24 cellular contexts compared by ENCODE assay signal in the genomic region with DNA sequence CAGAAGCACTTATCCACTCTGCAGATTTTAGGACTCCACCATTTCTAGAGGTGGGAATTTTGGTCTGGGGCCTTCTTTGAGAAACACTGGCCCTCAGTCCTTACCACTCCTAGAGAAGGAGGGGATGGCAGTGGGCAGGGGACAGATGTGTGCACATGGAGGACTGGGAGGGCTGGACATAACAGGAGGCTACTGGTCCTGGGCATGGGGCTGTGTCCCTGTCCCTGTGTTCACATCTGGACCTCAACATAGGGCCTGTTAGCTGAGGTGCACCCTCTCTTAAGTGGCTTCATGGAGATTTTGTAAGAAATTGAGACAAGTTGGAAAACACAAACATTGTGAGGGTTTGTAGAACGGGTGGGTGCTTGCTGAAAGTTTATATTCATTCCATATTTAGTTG.
DNase-seq lines count a peak whose midpoint lies in the region; ATAC-seq, FAIRE-seq and TF ChIP-seq lines count a peak whose summit lies in the region.
"Had no signal": no experiment of that assay in that cellular context is flagged by ENCODE, and none has a peak within 500 bp of the region (broad histone marks: within the 10 kb centered on the region; RNA-seq: fewer than 3 reads in every experiment).

No MANE protein-coding gene starts in this region.

- DNase-seq in GM19239 (ENCODE audit: insufficient read length, low spot score) (no peak), activated B cell treated with CpG ODN at 0.5 μM for 24 hours (no peak), DMS79 (lab: John Stamatoyannopoulos, UW) (no peak), NCI-H1092 (lab: John Stamatoyannopoulos, UW) (no peak), substantia nigra (lab: John Stamatoyannopoulos, UW) (no peak), iPS-NIHi7 (ENCODE audit: extremely low spot score) (no peak)
- DNase-seq: activated CD8-positive, alpha-beta memory T cell treated with anti-CD3 and anti-CD28 coated beads, Interleukin-2, amount 50 U/mL, for 4 hours; activated effector memory CD4-positive, alpha-beta T cell treated with Interleukin-2 at 50 U/mL for 16 hours; activated naive CD8-positive, alpha-beta T cell treated with anti-CD3 and anti-CD28 coated beads, Interleukin-2, amount 50 U/mL, for 24 hours; body of pancreas; effector memory CD4-positive, alpha-beta T cell; esophagus squamous epithelium; natural killer cell; NCI-H2081 treated with DMSO at 0.1 percent for 48 hours; NCI-H524; SHP77 treated with DMSO at 0.1 percent for 48 hours; T-cell had no signal

- POLR2A ChIA-PET in activated B cell treated with CpG ODN at 0.5 μM for 24 hours (lab: Charles Lee): no interaction called here

- H3K36me3 ChIP-seq in BLaER1 treated with 17β-estradiol and CSF1 and Interleukin-3, amounts not matched to agents 10 nM and 100 nM: peaks cover 34 to 89% (median 60%) of the 10 kb centered on the region in 11 experiments

- peaks cover 7 to 12% (median 9%) of the 10 kb centered on the region in 11 experiments; a peak in 18 of 22 replicates for H3K9me3 ChIP-seq in BLaER1 treated with 17β-estradiol and CSF1 and Interleukin-3, amounts not matched to agents 10 nM and 100 nM (replicated peaks in 1 of 11)
- H3K9me3 ChIP-seq: body of pancreas, esophagus squamous epithelium, suprapubic skin had no signal

- H3K27ac Mint-ChIP-seq in activated B cell treated with CpG ODN at 0.5 μM for 24 hours: peak overlapping the region; percentile 82
- H3K27ac Mint-ChIP-seq: activated naive CD8-positive, alpha-beta T cell treated with anti-CD3 and anti-CD28 coated beads, Interleukin-2, amount 50 U/mL, for 24 hours; natural killer cell; T-cell had no signal

- H3K27me3 Mint-ChIP-seq in activated B cell treated with CpG ODN at 0.5 μM for 24 hours: no peaks in the 10 kb centered on the region
- H3K27me3 Mint-ChIP-seq: activated naive CD8-positive, alpha-beta T cell treated with anti-CD3 and anti-CD28 coated beads, Interleukin-2, amount 50 U/mL, for 24 hours; T-cell had no signal

- H3K27me3 ChIP-seq in BLaER1 treated with 17β-estradiol and CSF1 and Interleukin-3, amounts not matched to agents 10 nM and 100 nM: no peaks in the 10 kb centered on the region
- H3K27me3 ChIP-seq: body of pancreas, esophagus squamous epithelium, suprapubic skin had no signal

- peak overlapping the region in 6 of 11 experiments; percentile 11 to 64 (median 44); a peak in 9 of 22 replicates for H3K27ac ChIP-seq in BLaER1 treated with 17β-estradiol and CSF1 and Interleukin-3, amounts not matched to agents 10 nM and 100 nM
- H3K27ac ChIP-seq in substantia nigra (ENCODE audit: low read depth, low read length, poor library complexity, severe bottlenecking): no peak overlapping the region
- H3K27ac ChIP-seq: body of pancreas, C4-2B, esophagus squamous epithelium, KMS-11, suprapubic skin had no signal

- CTCF ChIA-PET in activated B cell treated with CpG ODN at 0.5 μM for 24 hours (lab: Charles Lee): no interaction called here

- peaks cover 20% of the 10 kb centered on the region for H3K36me3 Mint-ChIP-seq in activated B cell treated with CpG ODN at 0.5 μM for 24 hours (ENCODE audit: low read depth)
- H3K36me3 Mint-ChIP-seq: natural killer cell had no signal

- ATAC-seq in HG03097 (IDR thresholded peaks at IDR 0.05; ENCODE audit: low FRiP score, unreplicated experiment) (peak; percentile 6), activated B cell treated with CpG ODN at 0.5 μM for 24 hours (ENCODE audit: low read depth) (no peak)
- ATAC-seq: A549; activated naive CD8-positive, alpha-beta T cell treated with anti-CD3 and anti-CD28 coated beads, Interleukin-2, amount 50 U/mL, for 24 hours; body of pancreas; natural killer cell; sciatic nerve; T-cell had no signal

- peak overlapping the region; percentile 35 to 78 (median 60) for H3K4me2 ChIP-seq in BLaER1 treated with 17β-estradiol and CSF1 and Interleukin-3, amounts not matched to agents 10 nM and 100 nM
- H3K4me2 ChIP-seq: A549, KMS-11 had no signal

- TF ChIP-seq CTCF in activated B cell treated with CpG ODN at 0.5 μM for 24 hours (IDR thresholded peaks at IDR 0.05): no peak

- peak; percentile 21 for FAIRE-seq in GM19239 (lab: Jason Lieb, UNC)
- FAIRE-seq: A549 had no signal

- intact Hi-C loops in activated B cell treated with CpG ODN at 0.5 μM for 24 hours (cut with micrococcal nuclease): loop anchor here (2.0 kb wide), 1 partner anchor 16 kb away; no protein-coding TSS in a partner anchor

- no peak overlapping the region for H3K4me3 ChIP-seq in BLaER1 treated with 17β-estradiol and CSF1 and Interleukin-3, amounts not matched to agents 10 nM and 100 nM
- H3K4me3 ChIP-seq: A549, body of pancreas, esophagus squamous epithelium, suprapubic skin had no signal

- H3K9ac ChIP-seq in BLaER1 treated with 17β-estradiol and CSF1 and Interleukin-3, amounts not matched to agents 10 nM and 100 nM: peak overlapping the region in 2 of 11 experiments; percentile 27 to 32; a peak in 2 of 22 replicates
- H3K9ac ChIP-seq: KMS-11 had no signal

- peaks cover 67% of the 10 kb centered on the region for H3K4me1 Mint-ChIP-seq in activated B cell treated with CpG ODN at 0.5 μM for 24 hours

- H3K9me3 Mint-ChIP-seq in activated B cell treated with CpG ODN at 0.5 μM for 24 hours: no peaks in the 10 kb centered on the region
- H3K9me3 Mint-ChIP-seq: activated naive CD8-positive, alpha-beta T cell treated with anti-CD3 and anti-CD28 coated beads, Interleukin-2, amount 50 U/mL, for 24 hours; natural killer cell had no signal

- H3K4me3 Mint-ChIP-seq in activated B cell treated with CpG ODN at 0.5 μM for 24 hours: peak overlapping the region; percentile 68
- H3K4me3 Mint-ChIP-seq: activated naive CD8-positive, alpha-beta T cell treated with anti-CD3 and anti-CD28 coated beads, Interleukin-2, amount 50 U/mL, for 24 hours; natural killer cell; T-cell had no signal

- H3K4me1 ChIP-seq in BLaER1 treated with 17β-estradiol and CSF1 and Interleukin-3, amounts not matched to agents 10 nM and 100 nM: peaks cover 17 to 33% (median 21%) of the 10 kb centered on the region in 10 experiments
- H3K4me1 ChIP-seq: body of pancreas, suprapubic skin had no signal

- peaks cover 11 to 89% (median 38%) of the 10 kb centered on the region in 11 experiments; a peak in 16 of 22 replicates for H4K20me1 ChIP-seq in BLaER1 treated with 17β-estradiol and CSF1 and Interleukin-3, amounts not matched to agents 10 nM and 100 nM
